Comparison of ENCODE assay signal across 1 cellular context in the genomic region with DNA sequence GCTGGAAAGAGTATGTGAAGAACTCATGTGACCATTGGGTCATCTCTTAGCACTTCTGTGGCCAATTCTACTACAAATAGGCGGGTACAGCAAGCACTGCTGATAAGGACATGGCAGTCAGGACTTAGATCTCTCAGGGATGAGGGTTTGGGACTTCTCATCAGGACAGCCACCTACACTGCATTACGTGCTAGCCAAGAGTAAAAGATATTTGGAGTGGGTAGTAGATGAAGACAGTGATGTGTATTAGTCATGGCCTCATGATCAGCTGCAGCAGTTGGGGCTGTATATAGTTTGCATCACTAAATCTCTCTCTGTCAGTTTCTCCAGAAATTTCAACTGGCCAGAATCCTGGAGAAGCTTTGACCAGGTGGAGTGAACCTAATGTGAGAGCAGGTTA.
TF ChIP-seq lines count a peak whose summit lies in the region.

No MANE protein-coding gene starts in this region.

TF ChIP-seq in K562, 482 proteins besides CTCF, POLR2A, EP300 and RAD21:
- TF ChIP-seq FOSL1 (tag; conservative IDR thresholded peaks at IDR 0.05), result peak; percentile 51
- TF ChIP-seq CEBPG (CRISPR knock-in tag; IDR thresholded peaks at IDR 0.05), result no peak
- peak in 1 of 2 experiments; percentile 7; a peak in 1 of 4 replicates for TF ChIP-seq CEBPG (tag; conservative IDR thresholded peaks at IDR 0.05 in 1 of 2, IDR thresholded peaks at IDR 0.05 in 1 of 2)
- no peak for TF ChIP-seq CHD2 (IDR thresholded peaks at IDR 0.05; ENCODE audit: low read depth, low read length)
